Comparison of ENCODE assay signal across 12 cellular contexts in genomic region chr7:90804370-90804769, GRCh38.
"Had no signal": no experiment of that assay in that cellular context is flagged by ENCODE, and none has a peak within 500 bp of the region (broad histone marks: within the 10 kb centered on the region; RNA-seq: fewer than 3 reads in every experiment).

No MANE protein-coding gene starts in this region.

- H3K4me1 ChIP-seq: body of pancreas, esophagus squamous epithelium, gastroesophageal sphincter, thyroid gland, uterus had no signal

- ATAC-seq: activated CD8-positive, alpha-beta T cell treated with anti-CD3 and anti-CD28 coated beads, Interleukin-2, amount 10 ng/mL, durations not matched to agents 7 days and 5 days; body of pancreas; gastroesophageal sphincter; right cardiac atrium; stimulated activated effector memory CD8-positive, alpha-beta T cell treated with anti-CD3 and anti-CD28 coated beads, Interleukin-12 subunit alpha, Interleukin-12 subunit beta, amount 100 ng/mL, for 72 hours had no signal

- H3K27me3 ChIP-seq: body of pancreas, esophagus squamous epithelium, gastroesophageal sphincter, thyroid gland, uterus had no signal

- DNase-seq: activated CD4-positive, alpha-beta T cell treated with anti-CD3 and anti-CD28 coated beads for 4 hours; activated CD8-positive, alpha-beta T cell treated with anti-CD3 and anti-CD28 coated beads, Interleukin-2, amount 10 ng/mL, durations not matched to agents 7 days and 5 days; activated naive CD4-positive, alpha-beta T cell treated with Interleukin-2 at 50 U/mL for 16 hours; body of pancreas; esophagus squamous epithelium; naive B cell; right cardiac atrium; thyroid gland; uterus had no signal

- H3K4me2 ChIP-seq: smooth muscle cell had no signal

- H3K9me3 ChIP-seq: body of pancreas, esophagus squamous epithelium, gastroesophageal sphincter, thyroid gland, uterus had no signal

- H3K27ac ChIP-seq: body of pancreas, esophagus squamous epithelium, gastroesophageal sphincter, thyroid gland, uterus had no signal

- H3K4me3 ChIP-seq: body of pancreas, esophagus squamous epithelium, gastroesophageal sphincter, smooth muscle cell, thyroid gland, uterus had no signal

- H3K36me3 ChIP-seq: esophagus squamous epithelium, gastroesophageal sphincter, thyroid gland, uterus had no signal
